ENCODE assay signal across 6 cellular contexts in the genomic region with DNA sequence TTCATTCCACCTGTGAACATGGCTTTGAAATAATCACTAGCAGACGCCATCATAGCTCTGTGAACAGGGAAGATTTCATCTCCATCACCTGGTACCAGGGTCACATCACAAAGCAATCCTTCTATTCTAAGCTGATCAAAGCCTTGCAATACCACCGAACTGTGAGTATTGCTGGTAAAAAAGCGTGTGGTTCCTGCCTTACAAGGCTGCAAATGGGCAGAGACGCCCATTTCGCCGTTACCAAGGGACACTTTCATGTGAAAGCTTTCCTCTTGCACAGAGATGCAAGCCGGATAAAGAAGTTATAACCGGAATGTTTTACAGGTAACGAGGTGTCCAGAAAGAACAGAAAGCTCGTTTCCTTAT. TPM values are rescaled to one million over a fixed set of nuclear protein-coding genes. Genes with fewer than 3 reads are reported as not detected.
DNase-seq lines count a peak whose midpoint lies in the region; FAIRE-seq and TF ChIP-seq lines count a peak whose summit lies in the region.

No MANE protein-coding gene starts in this region.

- dilution Hi-C loops in keratinocyte (cut with MboI; ENCODE audit: extremely low pct_ligation_motif_present, low sequenced_read_pairs): no loop called here

- no peak for DNase-seq in activated naive CD4-positive, alpha-beta T cell treated with anti-CD3 and anti-CD28 coated beads for 36 hours
- no peak for DNase-seq in activated naive CD4-positive, alpha-beta T cell treated with anti-CD3 and anti-CD28 coated beads, Interleukin-2, amount 50 U/mL, for 16 hours
- DNase-seq in keratinocyte (ENCODE audit: low read depth, low spot score) (no peak), SHP77 (lab: John Stamatoyannopoulos, UW) (no peak), GM12891 (ENCODE audit: insufficient read length, low spot score) (no peak)

- H3K4me1 ChIP-seq in keratinocyte (ENCODE audit: control insufficient read depth, extremely low read depth, insufficient read depth, low read length): peaks cover 21% of the 10 kb centered on the region

- peaks cover 0 to 7% of the 10 kb centered on the region in 2 experiments for H3K36me3 ChIP-seq in keratinocyte (ENCODE audit: control insufficient read depth in 2 of 2, extremely low read depth in 1 of 2, insufficient read depth in 2 of 2, low read length in 2 of 2)

- H3K4me3 Mint-ChIP-seq in activated naive CD4-positive, alpha-beta T cell treated with anti-CD3 and anti-CD28 coated beads for 36 hours: peak overlapping the region; percentile 84
- H3K4me3 Mint-ChIP-seq in T-helper 1 cell treated with Interleukin-12 subunit alpha and Interleukin-12 subunit beta and Interleukin-4 antibody, amounts not matched to agents 30 μg/mL and 1 μg/mL, for 36 hours: peak overlapping the region; percentile 88

- no peaks in the 10 kb centered on the region for H4K20me1 ChIP-seq in keratinocyte (ENCODE audit: control insufficient read depth, extremely low read depth, insufficient read depth, low read length)

- H3K4me3 ChIP-seq in keratinocyte (ENCODE audit: control insufficient read depth in 2 of 3, extremely low read depth in 1 of 3, insufficient read depth in 2 of 3, low read depth in 1 of 3, low read length in 3 of 3): peak overlapping the region; percentile 69 to 86 (median 75)

- H3K9me1 ChIP-seq in keratinocyte (ENCODE audit: control insufficient read depth, extremely low read depth, insufficient read depth, low read length): no peaks in the 10 kb centered on the region

- peak overlapping the region; percentile 50 for H2AFZ ChIP-seq in keratinocyte (ENCODE audit: control insufficient read depth, low read length)

- TF ChIP-seq CTCF in keratinocyte (optimal IDR thresholded peaks at IDR 0.05 in 1 of 3, IDR thresholded peaks at IDR 0.05 in 1 of 3, conservative IDR thresholded peaks at IDR 0.05 in 1 of 3; ENCODE audit: extremely low read depth in 1 of 3, insufficient read depth in 2 of 3, low read length in 3 of 3): no peak

- intact Hi-C loops in activated naive CD4-positive, alpha-beta T cell treated with anti-CD3 and anti-CD28 coated beads for 36 hours (cut with micrococcal nuclease): loop anchor here (2.0 kb wide), 1 partner anchor 468 kb away; a partner anchor contains a TSS

- peaks cover 20% of the 10 kb centered on the region for H3K36me3 Mint-ChIP-seq in activated naive CD4-positive, alpha-beta T cell treated with anti-CD3 and anti-CD28 coated beads for 36 hours (ENCODE audit: low read depth)
- H3K36me3 Mint-ChIP-seq in T-helper 1 cell treated with Interleukin-12 subunit alpha and Interleukin-12 subunit beta and Interleukin-4 antibody, amounts not matched to agents 30 μg/mL and 1 μg/mL, for 36 hours (ENCODE audit: low read depth): peaks cover 28% of the 10 kb centered on the region

- no peak for TF ChIP-seq POLR2A in GM12891 (IDR thresholded peaks at IDR 0.05; ENCODE audit: low read depth, low read length)

- H3K4me1 Mint-ChIP-seq in activated naive CD4-positive, alpha-beta T cell treated with anti-CD3 and anti-CD28 coated beads for 36 hours (ENCODE audit: low read depth): peaks cover 50% of the 10 kb centered on the region
- peaks cover 42% of the 10 kb centered on the region for H3K4me1 Mint-ChIP-seq in T-helper 1 cell treated with Interleukin-12 subunit alpha and Interleukin-12 subunit beta and Interleukin-4 antibody, amounts not matched to agents 30 μg/mL and 1 μg/mL, for 36 hours (ENCODE audit: low read depth)

- FAIRE-seq in keratinocyte (lab: Jason Lieb, UNC): peak; percentile 61
- no peak for FAIRE-seq in GM12891 (lab: Jason Lieb, UNC)

- no peaks in the 10 kb centered on the region for H3K27me3 Mint-ChIP-seq in activated naive CD4-positive, alpha-beta T cell treated with anti-CD3 and anti-CD28 coated beads for 36 hours (ENCODE audit: low read depth)
- H3K27me3 Mint-ChIP-seq in T-helper 1 cell treated with Interleukin-12 subunit alpha and Interleukin-12 subunit beta and Interleukin-4 antibody, amounts not matched to agents 30 μg/mL and 1 μg/mL, for 36 hours (ENCODE audit: low read depth): peaks cover 14% of the 10 kb centered on the region

- peak overlapping the region; percentile 93 for H3K9ac ChIP-seq in keratinocyte (ENCODE audit: control insufficient read depth, extremely low read depth, insufficient read depth, low read length)

- CTCF ChIA-PET in activated naive CD4-positive, alpha-beta T cell treated with anti-CD3 and anti-CD28 coated beads for 36 hours (lab: Charles Lee): interaction anchor here (0.7 to 2.3 kb wide), 14 partner anchors 9 to 958 kb away, joined by 3 to 29 read pairs (median 4); no protein-coding TSS in a partner anchor

- H3K9me3 Mint-ChIP-seq in activated naive CD4-positive, alpha-beta T cell treated with anti-CD3 and anti-CD28 coated beads for 36 hours: no peaks in the 10 kb centered on the region
- H3K9me3 Mint-ChIP-seq in T-helper 1 cell treated with Interleukin-12 subunit alpha and Interleukin-12 subunit beta and Interleukin-4 antibody, amounts not matched to agents 30 μg/mL and 1 μg/mL, for 36 hours: no peaks in the 10 kb centered on the region

- H3K4me2 ChIP-seq in keratinocyte (ENCODE audit: control insufficient read depth, extremely low read depth, insufficient read depth, low read depth, low read length): peak overlapping the region; percentile 73

- peak overlapping the region; percentile 91 for H3K27ac Mint-ChIP-seq in activated naive CD4-positive, alpha-beta T cell treated with anti-CD3 and anti-CD28 coated beads for 36 hours
- H3K27ac Mint-ChIP-seq in T-helper 1 cell treated with Interleukin-12 subunit alpha and Interleukin-12 subunit beta and Interleukin-4 antibody, amounts not matched to agents 30 μg/mL and 1 μg/mL, for 36 hours: peak overlapping the region; percentile 81

- no peaks in the 10 kb centered on the region for H3K9me3 ChIP-seq in keratinocyte (ENCODE audit: control insufficient read depth, low read depth, low read length)

- peak overlapping the region; percentile 91 for H3K27ac ChIP-seq in keratinocyte (ENCODE audit: control insufficient read depth, insufficient read depth, low read length)

- peaks cover 54% of the 10 kb centered on the region for H3K79me2 ChIP-seq in keratinocyte (ENCODE audit: control insufficient read depth, insufficient read depth, low read length)

- H3K27me3 ChIP-seq in keratinocyte (ENCODE audit: control insufficient read depth, extremely low read depth, insufficient read depth, low read length): no peaks in the 10 kb centered on the region

RNA-seq across cellular contexts. Expression of a gene that starts 0.6 kb away (rescaled TPM):
- total RNA-seq in activated naive CD4-positive, alpha-beta T cell treated with anti-CD3 and anti-CD28 coated beads for 36 hours: 10 to 100 TPM; 17.5 to 18.3 TPM
- 13.5 to 18.7 TPM (median 16.8 TPM) in 3 replicates for polyA plus RNA-seq in keratinocyte
- polyA plus RNA-seq in keratinocyte (2011; ENCODE audit: low read depth): 3.7 TPM
- 6.7 and 13.9 TPM in 2 replicates for polyA plus RNA-seq in keratinocyte (2011; cell fraction: cytosol; rRNA removed)
- polyA plus RNA-seq in keratinocyte (2011; cell fraction: nucleus; rRNA removed): 17.1 and 20.9 TPM in 2 replicates
- 8.3 and 13.6 TPM in 2 replicates for polyA plus RNA-seq in keratinocyte (2012; ENCODE audit: low replicate concordance)
- polyA minus RNA-seq in keratinocyte: 6.3 to 28.8 TPM (median 22.0 TPM) in 3 replicates
- polyA minus RNA-seq in keratinocyte (2011; cell fraction: cytosol; rRNA and poly(A)+ RNA removed): 14.0 TPM
- polyA minus RNA-seq in keratinocyte (2011; cell fraction: nucleus; rRNA and poly(A)+ RNA removed): 21.1 and 39.9 TPM in 2 replicates
- polyA plus RNA-seq in GM12891 (2012; ENCODE audit: low read depth, missing spikeins): 8.0 TPM

RNA-seq across cellular contexts. Expression of a gene that starts 16.1 kb away (rescaled TPM):
- not detected for total RNA-seq in activated naive CD4-positive, alpha-beta T cell treated with anti-CD3 and anti-CD28 coated beads for 36 hours
- not detected in 3 replicates for polyA plus RNA-seq in keratinocyte
- polyA plus RNA-seq in keratinocyte (2011; ENCODE audit: low read depth): not detected
- polyA plus RNA-seq in keratinocyte (2011; cell fraction: cytosol; rRNA removed): not detected in 2 replicates
- not detected in 2 replicates for polyA plus RNA-seq in keratinocyte (2011; cell fraction: nucleus; rRNA removed)
- polyA plus RNA-seq in keratinocyte (2012; ENCODE audit: low replicate concordance): not detected in 2 replicates
- not detected in 3 replicates for polyA minus RNA-seq in keratinocyte
- not detected for polyA minus RNA-seq in keratinocyte (2011; cell fraction: cytosol; rRNA and poly(A)+ RNA removed)
- polyA minus RNA-seq in keratinocyte (2011; cell fraction: nucleus; rRNA and poly(A)+ RNA removed): not detected in 2 replicates
- not detected for polyA plus RNA-seq in GM12891 (2012; ENCODE audit: low read depth, missing spikeins)

RNA-seq across cellular contexts. Expression of a gene that starts 29.5 kb away (rescaled TPM):
- total RNA-seq in activated naive CD4-positive, alpha-beta T cell treated with anti-CD3 and anti-CD28 coated beads for 36 hours: not detected
- polyA plus RNA-seq in keratinocyte: not detected in 3 replicates
- polyA plus RNA-seq in keratinocyte (2011; ENCODE audit: low read depth): not detected
- not detected in 2 replicates for polyA plus RNA-seq in keratinocyte (2011; cell fraction: cytosol; rRNA removed)
- not detected in 2 replicates for polyA plus RNA-seq in keratinocyte (2011; cell fraction: nucleus; rRNA removed)
- polyA plus RNA-seq in keratinocyte (2012; ENCODE audit: low replicate concordance): not detected in 2 replicates
- polyA minus RNA-seq in keratinocyte: not detected in 3 replicates
- polyA minus RNA-seq in keratinocyte (2011; cell fraction: cytosol; rRNA and poly(A)+ RNA removed): not detected
- not detected in 2 replicates for polyA minus RNA-seq in keratinocyte (2011; cell fraction: nucleus; rRNA and poly(A)+ RNA removed)
- polyA plus RNA-seq in GM12891 (2012; ENCODE audit: low read depth, missing spikeins): not detected

RNA-seq across cellular contexts. Expression of a gene that starts 33.3 kb away (rescaled TPM):
- not detected for total RNA-seq in activated naive CD4-positive, alpha-beta T cell treated with anti-CD3 and anti-CD28 coated beads for 36 hours
- not detected in 3 replicates for polyA plus RNA-seq in keratinocyte
- polyA plus RNA-seq in keratinocyte (2011; ENCODE audit: low read depth): not detected
- polyA plus RNA-seq in keratinocyte (2011; cell fraction: cytosol; rRNA removed): not detected in 2 replicates
- not detected in 2 replicates for polyA plus RNA-seq in keratinocyte (2011; cell fraction: nucleus; rRNA removed)
- not detected in 2 replicates for polyA plus RNA-seq in keratinocyte (2012; ENCODE audit: low replicate concordance)
- not detected in 3 replicates for polyA minus RNA-seq in keratinocyte
- polyA minus RNA-seq in keratinocyte (2011; cell fraction: cytosol; rRNA and poly(A)+ RNA removed): not detected
- polyA minus RNA-seq in keratinocyte (2011; cell fraction: nucleus; rRNA and poly(A)+ RNA removed): not detected in 2 replicates
- polyA plus RNA-seq in GM12891 (2012; ENCODE audit: low read depth, missing spikeins): not detected

RNA-seq across cellular contexts. Expression of a gene that starts 50.6 kb away (rescaled TPM):
- not detected for total RNA-seq in activated naive CD4-positive, alpha-beta T cell treated with anti-CD3 and anti-CD28 coated beads for 36 hours
- not detected in 3 replicates for polyA plus RNA-seq in keratinocyte
- not detected for polyA plus RNA-seq in keratinocyte (2011; ENCODE audit: low read depth)
- polyA plus RNA-seq in keratinocyte (2011; cell fraction: cytosol; rRNA removed): not detected in 2 replicates
- polyA plus RNA-seq in keratinocyte (2011; cell fraction: nucleus; rRNA removed): not detected in 2 replicates
- polyA plus RNA-seq in keratinocyte (2012; ENCODE audit: low replicate concordance): not detected in 2 replicates
- polyA minus RNA-seq in keratinocyte: not detected in 3 replicates
- not detected for polyA minus RNA-seq in keratinocyte (2011; cell fraction: cytosol; rRNA and poly(A)+ RNA removed)
- polyA minus RNA-seq in keratinocyte (2011; cell fraction: nucleus; rRNA and poly(A)+ RNA removed): not detected in 2 replicates
- polyA plus RNA-seq in GM12891 (2012; ENCODE audit: low read depth, missing spikeins): 0.31 TPM
